16 cellular contexts compared by ENCODE assay signal in genomic region chr2:128391679-128392078, GRCh38.
DNase-seq lines count a peak whose midpoint lies in the region; ATAC-seq and TF ChIP-seq lines count a peak whose summit lies in the region.
"Had no signal": no experiment of that assay in that cellular context is flagged by ENCODE, and none has a peak within 500 bp of the region (broad histone marks: within the 10 kb centered on the region; RNA-seq: fewer than 3 reads in every experiment).

No MANE protein-coding gene starts in this region.

- no peak overlapping the region for H4K91ac ChIP-seq in mesenchymal stem cell (ENCODE audit: low read length)

- no peak overlapping the region for H3K4ac ChIP-seq in mesenchymal stem cell (ENCODE audit: low read depth in 1 of 2, low read length in 2 of 2)

- H3K4me1 ChIP-seq in esophagus squamous epithelium (peaks cover 8 to 56% (median 20%) of the 10 kb centered on the region in 3 donors), mesenchymal stem cell (ENCODE audit: control insufficient read depth, insufficient read depth, low read depth, low read length) (peaks cover 33% of the 10 kb centered on the region)

- H4K8ac ChIP-seq in mesenchymal stem cell (ENCODE audit: low read length): no peak overlapping the region

- no peak for TF ChIP-seq CTCF in Calu3 (IDR thresholded peaks at IDR 0.05; ENCODE audit: unreplicated experiment)
- TF ChIP-seq CTCF in esophagus squamous epithelium (IDR thresholded peaks at IDR 0.05): no peak

- H3K9ac ChIP-seq in SK-N-MC (ENCODE audit: insufficient read length) (no peak overlapping the region), mesenchymal stem cell (ENCODE audit: low read length) (peak overlapping the region; percentile 50)
- H3K9ac ChIP-seq: BLaER1 treated with 17β-estradiol and CSF1 and Interleukin-3, amounts not matched to agents 10 nM and 100 nM had no signal

- H3K9me3 ChIP-seq in SK-N-MC (ENCODE audit: low read depth, low read length): no peaks in the 10 kb centered on the region
- no peaks in the 10 kb centered on the region for H3K9me3 ChIP-seq in esophagus squamous epithelium
- H3K9me3 ChIP-seq in mesenchymal stem cell (ENCODE audit: control insufficient read depth, low read length): no peaks in the 10 kb centered on the region
- H3K9me3 ChIP-seq: BLaER1 treated with 17β-estradiol and CSF1 and Interleukin-3, amounts not matched to agents 10 nM and 100 nM had no signal

- WGBS in esophagus squamous epithelium, 2 donors: 60 to 84% methylated on average over 3 of the region's 3 CpGs
- WGBS in mesenchymal stem cell: 91% methylated on average over 2 of the region's 3 CpGs

- DNase-seq in Calu3: no peak
- no peak for DNase-seq in SK-N-MC (ENCODE audit: low read depth, low spot score)
- no peak for DNase-seq in esophagus squamous epithelium (lab: John Stamatoyannopoulos, UW)
- no peak for DNase-seq in mesenchymal stem cell
- DNase-seq in stimulated activated naive CD8-positive, alpha-beta T cell treated with anti-CD3 and anti-CD28 coated beads, Interleukin-15, amount 100 ng/mL, for 72 hours: no peak
- no peak for DNase-seq in NCI-H446 treated with DMSO at 0.1 percent for 48 hours (lab: John Stamatoyannopoulos, UW)
- DNase-seq: 8988T; CD4-positive, CD25-positive, alpha-beta regulatory T cell; DMS 273 treated with DMSO at 0.1 percent for 48 hours; HCEC 1CT; HFFc6 had no signal

- no peak overlapping the region for H2AFZ ChIP-seq in mesenchymal stem cell (ENCODE audit: low read depth, low read length)

- no peak overlapping the region for H2BK12ac ChIP-seq in mesenchymal stem cell (ENCODE audit: low read length in 2 of 2)

- H3K27me3 ChIP-seq in esophagus squamous epithelium (no peaks in the 10 kb centered on the region), mesenchymal stem cell (ENCODE audit: control insufficient read depth in 1 of 2, insufficient read depth in 1 of 2, low read length in 2 of 2) (no peaks in the 10 kb centered on the region)
- H3K27me3 ChIP-seq: BLaER1 treated with 17β-estradiol and CSF1 and Interleukin-3, amounts not matched to agents 10 nM and 100 nM had no signal

- peaks cover 12% of the 10 kb centered on the region for H3K4me1 Mint-ChIP-seq in Calu3 (ENCODE audit: low read depth, unreplicated experiment)
- H3K4me1 Mint-ChIP-seq in stimulated activated naive CD8-positive, alpha-beta T cell treated with anti-CD3 and anti-CD28 coated beads, Interleukin-15, amount 100 ng/mL, for 72 hours: no peaks in the 10 kb centered on the region
- H3K4me1 Mint-ChIP-seq: CD4-positive, CD25-positive, alpha-beta regulatory T cell had no signal

- no peak overlapping the region for H2BK15ac ChIP-seq in mesenchymal stem cell (ENCODE audit: low read depth, poor library complexity, severe bottlenecking)

- no peak overlapping the region for H2AK5ac ChIP-seq in mesenchymal stem cell (ENCODE audit: low read length, severe bottlenecking)

- no peaks in the 10 kb centered on the region for H3K79me1 ChIP-seq in mesenchymal stem cell (replicated peaks; ENCODE audit: low read length, poor library complexity, severe bottlenecking)

- H3K14ac ChIP-seq in mesenchymal stem cell (ENCODE audit: low read length in 2 of 2): no peak overlapping the region

- H3K4me3 ChIP-seq in SK-N-MC (no peak overlapping the region), esophagus squamous epithelium (peak overlapping the region in 2 of 4 donors; percentile 11 to 23), mesenchymal stem cell (ENCODE audit: insufficient read depth in 1 of 2, low read depth in 1 of 2, low read length in 2 of 2) (peak overlapping the region in 1 of 2 experiments; percentile 46)
- H3K4me3 ChIP-seq: BLaER1 treated with 17β-estradiol and CSF1 and Interleukin-3, amounts not matched to agents 10 nM and 100 nM; GM12878 had no signal

- peak overlapping the region; percentile 17 for H3K4me3 Mint-ChIP-seq in Calu3 (ENCODE audit: low read depth, unreplicated experiment)
- H3K4me3 Mint-ChIP-seq in stimulated activated naive CD8-positive, alpha-beta T cell treated with anti-CD3 and anti-CD28 coated beads, Interleukin-15, amount 100 ng/mL, for 72 hours: no peak overlapping the region
- H3K4me3 Mint-ChIP-seq: CD4-positive, CD25-positive, alpha-beta regulatory T cell; HFFc6 had no signal

- H2BK120ac ChIP-seq in mesenchymal stem cell (ENCODE audit: low read depth, low read length): no peak overlapping the region

- ATAC-seq in stimulated activated naive CD8-positive, alpha-beta T cell treated with anti-CD3 and anti-CD28 coated beads, Interleukin-15, amount 100 ng/mL, for 72 hours: no peak
- ATAC-seq in HG02610 (IDR thresholded peaks at IDR 0.05; ENCODE audit: unreplicated experiment) (no peak), HG02884 (IDR thresholded peaks at IDR 0.05; ENCODE audit: unreplicated experiment) (no peak)
- ATAC-seq: GM12878 had no signal

- H3K27me3 Mint-ChIP-seq in Calu3 (ENCODE audit: unreplicated experiment): no peaks in the 10 kb centered on the region
- peaks cover 12% of the 10 kb centered on the region for H3K27me3 Mint-ChIP-seq in stimulated activated naive CD8-positive, alpha-beta T cell treated with anti-CD3 and anti-CD28 coated beads, Interleukin-15, amount 100 ng/mL, for 72 hours

- no peaks in the 10 kb centered on the region for H3K9me3 Mint-ChIP-seq in Calu3 (ENCODE audit: low read depth, unreplicated experiment)
- no peaks in the 10 kb centered on the region for H3K9me3 Mint-ChIP-seq in stimulated activated naive CD8-positive, alpha-beta T cell treated with anti-CD3 and anti-CD28 coated beads, Interleukin-15, amount 100 ng/mL, for 72 hours
- H3K9me3 Mint-ChIP-seq: CD4-positive, CD25-positive, alpha-beta regulatory T cell; HFFc6 had no signal

- H3K36me3 ChIP-seq in SK-N-MC (ENCODE audit: insufficient read depth, low read length) (no peaks in the 10 kb centered on the region), esophagus squamous epithelium (no peaks in the 10 kb centered on the region), mesenchymal stem cell (ENCODE audit: control insufficient read depth in 1 of 2, insufficient read depth in 2 of 2, low read depth in 1 of 2, low read length in 2 of 2) (no peaks in the 10 kb centered on the region)
- H3K36me3 ChIP-seq: BLaER1 treated with 17β-estradiol and CSF1 and Interleukin-3, amounts not matched to agents 10 nM and 100 nM had no signal

- H3K27ac Mint-ChIP-seq in Calu3 (ENCODE audit: unreplicated experiment): no peak overlapping the region
- no peak overlapping the region for H3K27ac Mint-ChIP-seq in stimulated activated naive CD8-positive, alpha-beta T cell treated with anti-CD3 and anti-CD28 coated beads, Interleukin-15, amount 100 ng/mL, for 72 hours
- H3K27ac Mint-ChIP-seq: CD4-positive, CD25-positive, alpha-beta regulatory T cell; HFFc6 had no signal

- no peak overlapping the region for H3K18ac ChIP-seq in mesenchymal stem cell (ENCODE audit: low read depth in 1 of 2, low read length in 2 of 2)

- H3K27ac ChIP-seq in SK-N-MC: peak overlapping the region; percentile 63
- H3K27ac ChIP-seq in esophagus squamous epithelium: peak overlapping the region in 3 of 4 donors; percentile 54 to 64 (median 63)
- no peak overlapping the region for H3K27ac ChIP-seq in mesenchymal stem cell (ENCODE audit: low read length, poor library complexity, severe bottlenecking)
- H3K27ac ChIP-seq: BLaER1 treated with 17β-estradiol and CSF1 and Interleukin-3, amounts not matched to agents 10 nM and 100 nM; HL-60 had no signal

- H3K36me3 Mint-ChIP-seq in Calu3 (ENCODE audit: insufficient read depth, unreplicated experiment): peaks cover 5% of the 10 kb centered on the region
- H3K36me3 Mint-ChIP-seq: CD4-positive, CD25-positive, alpha-beta regulatory T cell had no signal

- CTCF ChIA-PET in Calu3 (lab: Charles Lee): no interaction called here

- no TSS peak for BruUV-seq in Calu3 (replicated peaks; lab: Mats Ljungman, UMichigan)

- intact Hi-C loops in Calu3 (cut with micrococcal nuclease; ENCODE audit: unreplicated experiment) (no loop called here), esophagus squamous epithelium (cut with DNase I) (no loop called here)

- TF ChIP-seq POLR2A in esophagus squamous epithelium (IDR thresholded peaks at IDR 0.05): no peak

- no peak overlapping the region for H2BK5ac ChIP-seq in mesenchymal stem cell (ENCODE audit: low read depth, low read length, poor library complexity, severe bottlenecking)

- no peak overlapping the region for H3K23ac ChIP-seq in mesenchymal stem cell (ENCODE audit: low read length in 2 of 2)

- no peak overlapping the region for H3K4me2 ChIP-seq in mesenchymal stem cell (ENCODE audit: low read length, poor library complexity, severe bottlenecking)
- H3K4me2 ChIP-seq: BLaER1 treated with 17β-estradiol and CSF1 and Interleukin-3, amounts not matched to agents 10 nM and 100 nM had no signal
